ENCODE assay signal across 24 cellular contexts in genomic region chr10:2436933-2437332, GRCh38.
"Had no signal": no experiment of that assay in that cellular context is flagged by ENCODE, and none has a peak within 500 bp of the region (broad histone marks: within the 10 kb centered on the region; RNA-seq: fewer than 3 reads in every experiment).

No MANE protein-coding gene starts in this region.

- H3K27me3 ChIP-seq: colonic mucosa, esophagus squamous epithelium, foreskin keratinocyte, gastrocnemius medialis, heart left ventricle, heart right ventricle had no signal

- H3K4me3 ChIP-seq: colonic mucosa, coronary artery, dorsolateral prefrontal cortex, esophagus muscularis mucosa, esophagus squamous epithelium, gastrocnemius medialis, gastroesophageal sphincter, heart left ventricle, heart right ventricle had no signal

- H3K27ac ChIP-seq: colonic mucosa, coronary artery, dorsolateral prefrontal cortex, epithelial cell of prostate, esophagus muscularis mucosa, esophagus squamous epithelium, foreskin keratinocyte, gastrocnemius medialis, gastroesophageal sphincter, heart left ventricle, heart right ventricle had no signal

- ATAC-seq: effector memory CD8-positive, alpha-beta T cell; esophagus mucosa; foreskin keratinocyte; gastrocnemius medialis; gastroesophageal sphincter; heart left ventricle; heart right ventricle had no signal

- DNase-seq: colonic mucosa; cortex of kidney; dermis blood vessel endothelial cell; dorsolateral prefrontal cortex; effector CD4-positive, alpha-beta T cell; effector CD8-positive, alpha-beta T cell; effector memory CD4-positive, alpha-beta T cell; effector memory CD8-positive, alpha-beta T cell; endodermal cell; erythroblast; esophagus squamous epithelium; foreskin fibroblast; foreskin keratinocyte; foreskin melanocyte; gastrocnemius medialis; glutamatergic neuron; head of caudate nucleus; heart left ventricle; heart right ventricle had no signal

- H3K9me3 ChIP-seq: colonic mucosa, esophagus muscularis mucosa, esophagus squamous epithelium, gastrocnemius medialis had no signal

- H3K4me1 ChIP-seq: colonic mucosa, esophagus muscularis mucosa, esophagus squamous epithelium, foreskin keratinocyte, gastrocnemius medialis, gastroesophageal sphincter, heart left ventricle, heart right ventricle had no signal

- H3K36me3 ChIP-seq: colonic mucosa, esophagus muscularis mucosa, esophagus squamous epithelium, gastrocnemius medialis, gastroesophageal sphincter, heart left ventricle, heart right ventricle had no signal
